Comparison of ENCODE assay signal across 8 cellular contexts in genomic region chr14:78848234-78848820, GRCh38.
DNase-seq lines count a peak whose midpoint lies in the region; ATAC-seq and TF ChIP-seq lines count a peak whose summit lies in the region.

No MANE protein-coding gene starts in this region.

- WGBS in sigmoid colon, 2 donors = 18 to 25% methylated on average over 6 of the region's 6 CpGs

- no peak overlapping the region for H3K27ac ChIP-seq in sigmoid colon

- no peaks in the 10 kb centered on the region for H3K4me1 Mint-ChIP-seq in activated CD4-positive, alpha-beta T cell treated with anti-CD3 and anti-CD28 coated beads, Interleukin-2, amount 10 ng/mL, durations not matched to agents 7 days and 5 days
- H3K4me1 Mint-ChIP-seq in glutamatergic neuron (ENCODE audit: low read depth, unreplicated experiment) = no peaks in the 10 kb centered on the region

- H3K36me3 Mint-ChIP-seq in activated CD4-positive, alpha-beta T cell treated with anti-CD3 and anti-CD28 coated beads, Interleukin-2, amount 10 ng/mL, durations not matched to agents 7 days and 5 days (ENCODE audit: low read depth) = no peaks in the 10 kb centered on the region
- H3K36me3 Mint-ChIP-seq in glutamatergic neuron (ENCODE audit: unreplicated experiment) = no peaks in the 10 kb centered on the region

- peak; percentile 96 for ATAC-seq in GM18502 (IDR thresholded peaks at IDR 0.05; ENCODE audit: poor library complexity, unreplicated experiment)
- peak; percentile 92 for ATAC-seq in HG02852 (IDR thresholded peaks at IDR 0.05; ENCODE audit: unreplicated experiment)

- intact Hi-C loops in sigmoid colon (cut with DNase I) = no loop called here

- no peak for TF ChIP-seq EP300 in sigmoid colon (IDR thresholded peaks at IDR 0.05)

- H3K4me1 ChIP-seq in sigmoid colon = no peaks in the 10 kb centered on the region

- no peaks in the 10 kb centered on the region for H3K27me3 ChIP-seq in sigmoid colon

- TF ChIP-seq CTCF in glutamatergic neuron (IDR thresholded peaks at IDR 0.05; ENCODE audit: partially characterized antibody, unreplicated experiment) = peak; percentile 98
- peak in 3 of 4 experiments; percentile 49 to 82 (median 57) for TF ChIP-seq CTCF in sigmoid colon (IDR thresholded peaks at IDR 0.05)

- DNase-seq in CD1c-positive myeloid dendritic cell (ENCODE audit: extremely low spot score) (peak; percentile 13), NCI-H1417 (lab: John Stamatoyannopoulos, UW) (peak; percentile 48 to 81 (median 74)), glutamatergic neuron (peak; percentile 60), sigmoid colon (no peak), SKM-1 (lab: John Stamatoyannopoulos, UW; ENCODE audit: unreplicated experiment) (no peak)
- DNase-seq in activated CD4-positive, alpha-beta T cell treated with anti-CD3 and anti-CD28 coated beads, Interleukin-2, amount 10 ng/mL, durations not matched to agents 7 days and 5 days = peak; percentile 32

- H3K4me3 ChIP-seq in sigmoid colon = no peak overlapping the region

- POLR2A ChIA-PET in activated CD4-positive, alpha-beta T cell treated with anti-CD3 and anti-CD28 coated beads, Interleukin-2, amount 10 ng/mL, durations not matched to agents 7 days and 5 days (lab: Charles Lee) = no interaction called here

- TF ChIP-seq POLR2A in sigmoid colon (IDR thresholded peaks at IDR 0.05) = no peak

- H3K9me3 Mint-ChIP-seq in activated CD4-positive, alpha-beta T cell treated with anti-CD3 and anti-CD28 coated beads, Interleukin-2, amount 10 ng/mL, durations not matched to agents 7 days and 5 days = no peaks in the 10 kb centered on the region
- H3K9me3 Mint-ChIP-seq in glutamatergic neuron (ENCODE audit: unreplicated experiment) = no peaks in the 10 kb centered on the region

- H3K27ac Mint-ChIP-seq in activated CD4-positive, alpha-beta T cell treated with anti-CD3 and anti-CD28 coated beads, Interleukin-2, amount 10 ng/mL, durations not matched to agents 7 days and 5 days = no peak overlapping the region
- H3K27ac Mint-ChIP-seq in glutamatergic neuron (ENCODE audit: unreplicated experiment) = no peak overlapping the region

- H3K4me3 Mint-ChIP-seq in activated CD4-positive, alpha-beta T cell treated with anti-CD3 and anti-CD28 coated beads, Interleukin-2, amount 10 ng/mL, durations not matched to agents 7 days and 5 days = no peak overlapping the region
- no peak overlapping the region for H3K4me3 Mint-ChIP-seq in glutamatergic neuron (ENCODE audit: unreplicated experiment)

- no peaks in the 10 kb centered on the region for H3K36me3 ChIP-seq in sigmoid colon

- no peaks in the 10 kb centered on the region for H3K9me3 ChIP-seq in sigmoid colon

- CTCF ChIA-PET in activated CD4-positive, alpha-beta T cell treated with anti-CD3 and anti-CD28 coated beads, Interleukin-2, amount 10 ng/mL, durations not matched to agents 7 days and 5 days (lab: Charles Lee) = no interaction called here

- peaks cover 5% of the 10 kb centered on the region for H3K27me3 Mint-ChIP-seq in activated CD4-positive, alpha-beta T cell treated with anti-CD3 and anti-CD28 coated beads, Interleukin-2, amount 10 ng/mL, durations not matched to agents 7 days and 5 days
- peaks cover 1% of the 10 kb centered on the region for H3K27me3 Mint-ChIP-seq in glutamatergic neuron (ENCODE audit: unreplicated experiment)

Comparison
In these comparisons a context has a peak if more than half of its experiments do, and no peak if none do; other contexts are left out.
1. DNase-seq: peak in CD1c-positive myeloid dendritic cell (single experiment), NCI-H1417 (3 of 3), activated CD4-positive, alpha-beta T cell treated with anti-CD3 and anti-CD28 coated beads, Interleukin-2, amount 10 ng/mL, durations not matched to agents 7 days and 5 days (single experiment) and glutamatergic neuron (single experiment); none in sigmoid colon (single experiment) and SKM-1 (single experiment).